ENCODE assay signal across 11 cellular contexts in genomic region chr9:68416891-68417570, GRCh38.
DNase-seq lines count a peak whose midpoint lies in the region; TF ChIP-seq lines count a peak whose summit lies in the region.
"Had no signal": no experiment of that assay in that cellular context is flagged by ENCODE, and none has a peak within 500 bp of the region (broad histone marks: within the 10 kb centered on the region; RNA-seq: fewer than 3 reads in every experiment).

No MANE protein-coding gene starts in this region.

- H3K9me2 ChIP-seq in GM23248 (ENCODE audit: insufficient read depth) (no peaks in the 10 kb centered on the region), SU-DHL-6 (replicated peaks; ENCODE audit: insufficient read depth, low read length) (no peaks in the 10 kb centered on the region)

- no peaks in the 10 kb centered on the region for H3K4me1 Mint-ChIP-seq in activated T-cell treated with anti-CD3 and anti-CD28 coated beads, Interleukin-2, amount 50 U/mL, for 24 hours (ENCODE audit: low read depth)

- H3K27me3 Mint-ChIP-seq in activated T-cell treated with anti-CD3 and anti-CD28 coated beads, Interleukin-2, amount 50 U/mL, for 24 hours = peaks cover 3% of the 10 kb centered on the region

- no peaks in the 10 kb centered on the region for H3K9me3 ChIP-seq in GM23248 (ENCODE audit: low read depth)
- no peaks in the 10 kb centered on the region for H3K9me3 ChIP-seq in SU-DHL-6 (ENCODE audit: insufficient read depth, low read length)
- H3K9me3 ChIP-seq in MG63 = no peaks in the 10 kb centered on the region

- no peak overlapping the region for H3K4me3 Mint-ChIP-seq in activated T-cell treated with anti-CD3 and anti-CD28 coated beads, Interleukin-2, amount 50 U/mL, for 24 hours
- H3K4me3 Mint-ChIP-seq: activated naive CD8-positive, alpha-beta T cell; nephron had no signal

- H3K4me3 ChIP-seq in GM23248 (no peak overlapping the region), SU-DHL-6 (ENCODE audit: insufficient read depth, low read length, poor library complexity, severe bottlenecking) (no peak overlapping the region), MG63 (no peak overlapping the region)

- H3K79me2 ChIP-seq in GM23248 (ENCODE audit: insufficient read depth) (no peaks in the 10 kb centered on the region), SU-DHL-6 (ENCODE audit: insufficient read depth, low read length) (no peaks in the 10 kb centered on the region)

- H3K27ac Mint-ChIP-seq in activated T-cell treated with anti-CD3 and anti-CD28 coated beads, Interleukin-2, amount 50 U/mL, for 24 hours = no peak overlapping the region
- H3K27ac Mint-ChIP-seq: activated naive CD8-positive, alpha-beta T cell had no signal

- H3K9ac ChIP-seq in GM23248 = no peak overlapping the region
- H3K9ac ChIP-seq in SU-DHL-6 (ENCODE audit: low read length) = no peak overlapping the region

- in situ Hi-C loops in GM23248 (cut with MboI) = no loop called here

- no peaks in the 10 kb centered on the region for H3K9me3 Mint-ChIP-seq in activated T-cell treated with anti-CD3 and anti-CD28 coated beads, Interleukin-2, amount 50 U/mL, for 24 hours
- H3K9me3 Mint-ChIP-seq: nephron had no signal

- WGBS in GM23248 (ENCODE audit: low coverage in 1 of 2, low lambda C conversion rate in 2 of 2, missing lambda C conversion rate in 2 of 2), 2 experiments = 54 to 61% methylated on average over 8 of the region's 8 CpGs

- H3K27ac ChIP-seq in GM23248 (no peak overlapping the region), SU-DHL-6 (ENCODE audit: low read depth, low read length) (no peak overlapping the region), substantia nigra (ENCODE audit: low read depth, low read length, poor library complexity, severe bottlenecking) (no peak overlapping the region)

- peak; percentile 38 for TF ChIP-seq CTCF in SU-DHL-6 (IDR thresholded peaks at IDR 0.05; ENCODE audit: insufficient read depth, low read length, poor library complexity, severe bottlenecking)

- H3K4me2 ChIP-seq in GM23248 (ENCODE audit: unreplicated experiment) (no peak overlapping the region), SU-DHL-6 (ENCODE audit: low read depth, low read length, poor library complexity, severe bottlenecking) (no peak overlapping the region)

- H3K36me3 ChIP-seq in GM23248 (ENCODE audit: low read depth) = no peaks in the 10 kb centered on the region
- no peaks in the 10 kb centered on the region for H3K36me3 ChIP-seq in SU-DHL-6 (ENCODE audit: low read length)
- no peaks in the 10 kb centered on the region for H3K36me3 ChIP-seq in MG63

- no peak overlapping the region for H2AFZ ChIP-seq in GM23248
- H2AFZ ChIP-seq in SU-DHL-6 (ENCODE audit: low read depth, low read length, severe bottlenecking) = no peak overlapping the region

- DNase-seq in D341Med (ENCODE audit: low spot score) (peak; percentile 50), GM23248 (peak; percentile 3), iPS-NIHi7 (ENCODE audit: extremely low spot score) (peak; percentile 68), substantia nigra (lab: John Stamatoyannopoulos, UW) (no peak), MG63 (no peak), NCI-H510A treated with DMSO at 0.1 percent for 48 hours (lab: John Stamatoyannopoulos, UW) (no peak)
- DNase-seq in activated T-cell treated with anti-CD3 and anti-CD28 coated beads, Interleukin-2, amount 50 U/mL, for 24 hours = no peak
- DNase-seq: NCI-H1092 treated with DMSO at 0.1 percent for 48 hours had no signal

- H3F3A ChIP-seq in GM23248 (ENCODE audit: insufficient read depth) (no peaks in the 10 kb centered on the region), SU-DHL-6 (ENCODE audit: insufficient read depth) (no peaks in the 10 kb centered on the region)

- H4K20me1 ChIP-seq in GM23248 (ENCODE audit: insufficient read depth) = no peaks in the 10 kb centered on the region
- H4K20me1 ChIP-seq in SU-DHL-6 (ENCODE audit: low read depth, low read length) = no peaks in the 10 kb centered on the region

- no peaks in the 10 kb centered on the region for H3K4me1 ChIP-seq in GM23248 (ENCODE audit: insufficient read depth)

- H3K36me3 Mint-ChIP-seq in activated T-cell treated with anti-CD3 and anti-CD28 coated beads, Interleukin-2, amount 50 U/mL, for 24 hours (ENCODE audit: low read depth) = no peaks in the 10 kb centered on the region
- H3K36me3 Mint-ChIP-seq: activated naive CD8-positive, alpha-beta T cell had no signal

- no peaks in the 10 kb centered on the region for H3K27me3 ChIP-seq in GM23248 (replicated peaks; ENCODE audit: insufficient read depth)
- no peaks in the 10 kb centered on the region for H3K27me3 ChIP-seq in SU-DHL-6 (ENCODE audit: low read length)
- no peaks in the 10 kb centered on the region for H3K27me3 ChIP-seq in MG63

Comparison
In these comparisons a context has a peak if more than half of its experiments do, and no peak if none do; other contexts are left out.
1. DNase-seq: peak in D341Med (single experiment), GM23248 (single experiment) and iPS-NIHi7 (single experiment); none in activated T-cell treated with anti-CD3 and anti-CD28 coated beads, Interleukin-2, amount 50 U/mL, for 24 hours (single experiment), substantia nigra (0 of 49), MG63 (single experiment) and NCI-H510A treated with DMSO at 0.1 percent for 48 hours (single experiment).